19 cellular contexts compared by ENCODE assay signal in genomic region chr4:5927747-5928146, GRCh38. TPM values are rescaled to one million over a fixed set of nuclear protein-coding genes. Genes with fewer than 3 reads are reported as not detected.
DNase-seq lines count a peak whose midpoint lies in the region; ATAC-seq and TF ChIP-seq lines count a peak whose summit lies in the region.
"Had no signal": no experiment of that assay in that cellular context is flagged by ENCODE, and none has a peak within 500 bp of the region (broad histone marks: within the 10 kb centered on the region; RNA-seq: fewer than 3 reads in every experiment).

No MANE protein-coding gene starts in this region.

- ATAC-seq in HG03432 (IDR thresholded peaks at IDR 0.05; ENCODE audit: unreplicated experiment) (no peak), gastroesophageal sphincter (no peak)
- no peak for ATAC-seq in activated naive CD4-positive, alpha-beta T cell treated with anti-CD3 and anti-CD28 coated beads, Interleukin-2, amount 50 U/mL, for 72 hours
- ATAC-seq: GM23338, K562 had no signal

- peaks cover 61% of the 10 kb centered on the region for H3K4me1 Mint-ChIP-seq in glutamatergic neuron (ENCODE audit: low read depth, unreplicated experiment)
- H3K4me1 Mint-ChIP-seq: CD14-positive monocyte; CD4-positive, alpha-beta memory T cell had no signal

- CTCF ChIA-PET in OCI-LY7 (lab: Charles Lee; ENCODE audit: unreplicated experiment), result no interaction called here

- H3K36me3 ChIP-seq in OCI-LY7 (ENCODE audit: insufficient read depth, low read length) (no peaks in the 10 kb centered on the region), brain microvascular endothelial cell (replicated peaks) (no peaks in the 10 kb centered on the region), gastroesophageal sphincter (no peaks in the 10 kb centered on the region)
- H3K36me3 ChIP-seq: BE2C had no signal

- BruUV-seq in OCI-LY7 (replicated peaks; lab: Mats Ljungman, UMichigan), result no TSS peak

- 87% methylated on average over 2 of the region's 4 CpGs; no CpG with 5 or more reads in 1 of the 2 donors for WGBS in gastroesophageal sphincter (ENCODE audit: low coverage in 1 of 2), 2 donors

- H2AFZ ChIP-seq in OCI-LY7 (ENCODE audit: low read length), result no peak overlapping the region
- H2AFZ ChIP-seq: GM23338 had no signal

- H3K4me3 Mint-ChIP-seq in glutamatergic neuron (ENCODE audit: unreplicated experiment), result peak overlapping the region; percentile 82
- H3K4me3 Mint-ChIP-seq: CD4-positive, alpha-beta memory T cell; GM23338 had no signal

- H3K27ac Mint-ChIP-seq in glutamatergic neuron (ENCODE audit: unreplicated experiment), result peak overlapping the region; percentile 99
- H3K27ac Mint-ChIP-seq in activated naive CD4-positive, alpha-beta T cell treated with anti-CD3 and anti-CD28 coated beads, Interleukin-2, amount 50 U/mL, for 72 hours, result no peak overlapping the region
- H3K27ac Mint-ChIP-seq: CD14-positive monocyte; CD4-positive, alpha-beta memory T cell; GM23338 had no signal

- in situ Hi-C loops in brain microvascular endothelial cell (cut with HindIII; ENCODE audit: low pct_ligation_motif_present, low sequenced_read_pairs), result no loop called here

- H3K4me3 ChIP-seq in OCI-LY7 (ENCODE audit: low read depth, low read length, poor library complexity, severe bottlenecking), result no peak overlapping the region
- H3K4me3 ChIP-seq in brain microvascular endothelial cell (ENCODE audit: low read depth, low read length), result no peak overlapping the region
- no peak overlapping the region for H3K4me3 ChIP-seq in gastroesophageal sphincter
- H3K4me3 ChIP-seq: GM23338, K562 had no signal

- peaks cover 13% of the 10 kb centered on the region for H3K9me3 Mint-ChIP-seq in glutamatergic neuron (ENCODE audit: unreplicated experiment)
- H3K9me3 Mint-ChIP-seq in activated naive CD4-positive, alpha-beta T cell treated with anti-CD3 and anti-CD28 coated beads, Interleukin-2, amount 50 U/mL, for 72 hours, result peaks cover 3 to 4% of the 10 kb centered on the region in 2 donors
- H3K9me3 Mint-ChIP-seq: CD4-positive, alpha-beta memory T cell; GM23338 had no signal

- no peak for TF ChIP-seq EP300 in gastroesophageal sphincter (IDR thresholded peaks at IDR 0.05)

- no peaks in the 10 kb centered on the region for H3K79me2 ChIP-seq in OCI-LY7 (ENCODE audit: insufficient read depth, low read depth, low read length)

- H3K9me2 ChIP-seq in OCI-LY7 (ENCODE audit: insufficient read depth, low read length), result no peaks in the 10 kb centered on the region

- no peak overlapping the region for H3K4me2 ChIP-seq in OCI-LY7 (ENCODE audit: low read length)
- H3K4me2 ChIP-seq: GM23338 had no signal

- H3K27ac ChIP-seq in OCI-LY7 (ENCODE audit: low read depth, low read length, poor library complexity, severe bottlenecking), result no peak overlapping the region
- no peak overlapping the region for H3K27ac ChIP-seq in brain microvascular endothelial cell
- H3K27ac ChIP-seq in gastroesophageal sphincter, result no peak overlapping the region

- H3K36me3 Mint-ChIP-seq in glutamatergic neuron (ENCODE audit: unreplicated experiment), result no peaks in the 10 kb centered on the region
- H3K36me3 Mint-ChIP-seq in activated naive CD4-positive, alpha-beta T cell treated with anti-CD3 and anti-CD28 coated beads, Interleukin-2, amount 50 U/mL, for 72 hours, result no peaks in the 10 kb centered on the region
- H3K36me3 Mint-ChIP-seq: CD14-positive monocyte; CD4-positive, alpha-beta memory T cell had no signal

- no peaks in the 10 kb centered on the region for H4K20me1 ChIP-seq in OCI-LY7 (ENCODE audit: insufficient read depth, low read length)

- H3K9me3 ChIP-seq in OCI-LY7 (ENCODE audit: low read length) (no peaks in the 10 kb centered on the region), gastroesophageal sphincter (no peaks in the 10 kb centered on the region)
- H3K9me3 ChIP-seq: BE2C had no signal

- no peak for TF ChIP-seq POLR2A in gastroesophageal sphincter (IDR thresholded peaks at IDR 0.05)

- no peaks in the 10 kb centered on the region for H3K4me1 ChIP-seq in OCI-LY7 (ENCODE audit: insufficient read depth, low read length, poor library complexity, severe bottlenecking)
- H3K4me1 ChIP-seq in gastroesophageal sphincter, result no peaks in the 10 kb centered on the region

- H3K27me3 ChIP-seq in brain microvascular endothelial cell (replicated peaks), result no peaks in the 10 kb centered on the region
- peaks cover 76% of the 10 kb centered on the region for H3K27me3 ChIP-seq in gastroesophageal sphincter
- H3K27me3 ChIP-seq: BE2C had no signal

- intact Hi-C loops in OCI-LY7 (cut with micrococcal nuclease; ENCODE audit: unreplicated experiment), result no loop called here

- TF ChIP-seq CTCF in OCI-LY7 (conservative IDR thresholded peaks at IDR 0.05; ENCODE audit: low read length) (no peak), glutamatergic neuron (IDR thresholded peaks at IDR 0.05; ENCODE audit: partially characterized antibody, unreplicated experiment) (no peak), brain microvascular endothelial cell (IDR thresholded peaks at IDR 0.05; ENCODE audit: low read depth, low read length, missing control alignments) (no peak), gastroesophageal sphincter (IDR thresholded peaks at IDR 0.05) (no peak)

- peaks cover 18% of the 10 kb centered on the region for H3K27me3 Mint-ChIP-seq in glutamatergic neuron (ENCODE audit: unreplicated experiment)

- DNase-seq in DMS53 (lab: John Stamatoyannopoulos, UW) (peak; percentile 80), OCI-LY7 (ENCODE audit: low spot score) (peak; percentile 3), glutamatergic neuron (no peak), brain microvascular endothelial cell (no peak)
- DNase-seq in activated naive CD4-positive, alpha-beta T cell treated with anti-CD3 and anti-CD28 coated beads, Interleukin-2, amount 50 U/mL, for 72 hours (ENCODE audit: low spot score in 2 of 2), result no peak
- DNase-seq: ACHN; BE2C; Calu3; CD4-positive, alpha-beta memory T cell; DMS 273 treated with DMSO at 0.1 percent for 48 hours; DMS79; GDM1; HCEC 1CT; IMR-90 had no signal

- POLR2A ChIA-PET in OCI-LY7 (lab: Charles Lee), result no interaction called here

RNA-seq across cellular contexts. Expression of gene CRMP1, which starts 34.9 kb away (rescaled TPM):
- not detected in 2 replicates for total RNA-seq in OCI-LY7 (2014; rRNA removed; shearing (Covaris generic))
- total RNA-seq in OCI-LY7 (2022) (not detected in 2 replicates), glutamatergic neuron (ENCODE audit: unreplicated experiment) (947 TPM), gastroesophageal sphincter (1 to 10 TPM in 3 of 4 donors, under 1 TPM in 1; 0.62 to 4.3 (median 1.6) TPM)
- total RNA-seq in activated naive CD4-positive, alpha-beta T cell treated with anti-CD3 and anti-CD28 coated beads, Interleukin-2, amount 50 U/mL, for 72 hours, result not detected
- total RNA-seq: Calu3; CD4-positive, alpha-beta memory T cell had no signal

Comparison
In these comparisons a context has a peak if more than half of its experiments do, and no peak if none do; other contexts are left out.
1. DNase-seq: peak in DMS53 (single experiment) and OCI-LY7 (single experiment); none in glutamatergic neuron (single experiment), brain microvascular endothelial cell (single experiment) and activated naive CD4-positive, alpha-beta T cell treated with anti-CD3 and anti-CD28 coated beads, Interleukin-2, amount 50 U/mL, for 72 hours (0 of 2).
2. RNA of gene CRMP1, which starts 34.9 kb away (total RNA-seq): 947 TPM in glutamatergic neuron (single experiment); 0.62 to 4.3 TPM in gastroesophageal sphincter, not detected in OCI-LY7 and not detected in activated naive CD4-positive, alpha-beta T cell treated with anti-CD3 and anti-CD28 coated beads, Interleukin-2, amount 50 U/mL, for 72 hours; every median in the first group is over 100 times any median in the second.